Comparison of ENCODE assay signal across 3 cellular contexts in the genomic region with DNA sequence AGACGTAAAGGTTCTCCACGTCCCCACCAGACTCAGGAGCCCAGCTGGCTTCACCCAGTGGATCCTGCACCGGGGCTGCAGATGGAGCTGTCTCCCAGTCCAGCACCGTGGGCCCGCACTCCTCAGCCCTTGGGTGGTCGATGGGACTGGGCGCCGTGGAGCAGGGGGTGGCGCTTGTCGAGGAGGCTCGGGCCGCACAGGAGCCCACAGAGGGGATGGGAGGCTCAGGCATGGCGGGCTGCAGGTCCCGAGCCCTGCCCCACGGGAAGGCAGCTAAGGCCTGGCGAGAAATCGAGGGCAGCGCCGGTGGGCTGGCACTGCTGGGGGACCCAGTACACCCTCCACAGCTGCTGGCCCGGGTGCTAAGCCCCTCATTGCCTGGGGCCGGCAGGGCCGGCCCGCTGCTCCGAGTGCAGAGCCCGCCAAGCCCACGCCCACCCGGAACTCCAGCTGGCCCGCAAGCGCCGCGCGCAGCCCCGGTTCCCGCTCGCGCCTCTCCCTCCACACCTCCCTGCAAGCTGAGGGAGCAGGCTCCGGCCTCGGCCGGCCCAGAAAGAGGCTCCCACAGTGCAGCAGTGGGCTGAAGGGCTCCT. TPM values are rescaled to one million over a fixed set of nuclear protein-coding genes. Genes with fewer than 3 reads are reported as not detected.
"Had no signal": no experiment of that assay in that cellular context is flagged by ENCODE, and none has a peak within 500 bp of the region (broad histone marks: within the 10 kb centered on the region; RNA-seq: fewer than 3 reads in every experiment).

No MANE protein-coding gene starts in this region.

RNA-seq across cellular contexts. Expression of a gene that starts 56.3 kb away (rescaled TPM):
- total RNA-seq: naive thymus-derived CD8-positive, alpha-beta T cell; natural killer cell treated with Interleukin-12 subunit alpha and Interleukin-12 subunit beta and Interleukin-15 and Interleukin-18, amount 100 ng/mL, for 72 hours had no signal
- polyA plus RNA-seq: naive thymus-derived CD4-positive, alpha-beta T cell; naive thymus-derived CD8-positive, alpha-beta T cell had no signal
